In the genomic region with DNA sequence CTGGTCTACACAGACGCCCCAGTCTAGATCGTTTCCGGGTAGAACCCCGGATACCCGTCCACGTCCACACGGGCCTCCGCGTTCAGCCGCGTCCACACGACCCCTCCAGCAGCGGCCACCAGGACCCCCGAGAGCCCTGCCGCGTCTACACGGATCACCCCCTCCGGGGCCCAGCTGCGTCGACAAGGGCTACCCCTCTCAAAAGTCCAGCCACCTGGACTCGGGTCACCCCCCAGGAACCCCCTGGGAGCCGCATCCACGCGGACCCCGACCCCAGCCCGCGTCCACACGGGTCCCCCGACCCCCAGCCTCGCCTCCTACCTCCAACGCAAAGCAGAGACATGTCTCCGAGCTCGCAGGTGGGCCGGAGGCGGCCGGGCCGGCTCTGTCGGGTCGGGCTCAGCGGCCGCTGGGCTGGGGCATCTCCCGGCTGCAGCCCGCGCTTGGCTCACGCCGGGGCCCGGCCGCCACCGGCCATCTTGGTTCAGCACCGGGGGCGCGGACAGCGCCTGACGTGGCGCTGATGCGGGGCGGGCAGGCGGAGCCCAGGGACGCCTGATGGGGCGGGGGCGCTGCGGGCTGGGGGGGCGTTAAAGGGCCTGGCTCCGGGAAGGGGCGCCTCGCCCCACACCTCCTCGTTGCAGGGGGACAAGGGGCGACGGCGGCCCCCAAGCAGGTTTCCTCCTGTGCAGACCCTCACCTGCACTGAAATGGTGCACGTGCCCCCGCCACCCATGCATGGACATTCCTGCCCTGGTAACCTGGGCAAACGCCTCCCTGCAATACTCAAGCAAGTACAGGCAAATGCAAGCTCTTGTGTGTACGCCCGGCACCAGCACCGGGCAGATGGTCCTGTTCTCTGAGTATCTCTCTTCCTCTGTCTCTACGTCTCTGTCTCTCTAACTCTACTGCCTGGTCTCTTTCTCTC, we compare ENCODE assay signal across 1 cellular context.
TF ChIP-seq lines count a peak whose summit lies in the region.

TSS of gene UNC13A (minus strand) at position 498 of the 928 bp plus-strand sequence. CDS start at position 343, 155 bp downstream.

TF ChIP-seq in HepG2, 621 proteins besides CTCF, POLR2A, EP300 and RAD21 (continued from another document and continues in another):
- TF ChIP-seq, protein P1, sequence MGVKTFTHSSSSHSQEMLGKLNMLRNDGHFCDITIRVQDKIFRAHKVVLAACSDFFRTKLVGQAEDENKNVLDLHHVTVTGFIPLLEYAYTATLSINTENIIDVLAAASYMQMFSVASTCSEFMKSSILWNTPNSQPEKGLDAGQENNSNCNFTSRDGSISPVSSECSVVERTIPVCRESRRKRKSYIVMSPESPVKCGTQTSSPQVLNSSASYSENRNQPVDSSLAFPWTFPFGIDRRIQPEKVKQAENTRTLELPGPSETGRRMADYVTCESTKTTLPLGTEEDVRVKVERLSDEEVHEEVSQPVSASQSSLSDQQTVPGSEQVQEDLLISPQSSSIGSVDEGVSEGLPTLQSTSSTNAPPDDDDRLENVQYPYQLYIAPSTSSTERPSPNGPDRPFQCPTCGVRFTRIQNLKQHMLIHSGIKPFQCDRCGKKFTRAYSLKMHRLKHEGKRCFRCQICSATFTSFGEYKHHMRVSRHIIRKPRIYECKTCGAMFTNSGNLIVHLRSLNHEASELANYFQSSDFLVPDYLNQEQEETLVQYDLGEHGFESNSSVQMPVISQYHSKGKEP (CRISPR knock-in tag; IDR thresholded peaks at IDR 0.05), result peak; percentile 85; the same call in 1 of the 2 replicates
- TF ChIP-seq BRF2 (CRISPR knock-in tag; IDR thresholded peaks at IDR 0.05) (no peak), ZNF33B (CRISPR knock-in tag; IDR thresholded peaks at IDR 0.05) (peak; percentile 30; the same call in 1 of the 2 replicates), MEIS2 (CRISPR knock-in tag; IDR thresholded peaks at IDR 0.05) (peak; percentile 72; the same call in 1 of the 2 replicates), MED8 (CRISPR knock-in tag; IDR thresholded peaks at IDR 0.05; ENCODE audit: insufficient replicate concordance) (no peak), SMAD3 (CRISPR knock-in tag; IDR thresholded peaks at IDR 0.05) (0 out of 2 replicates have a peak, but pooled peaks have one; percentile 42), POGK (CRISPR knock-in tag; conservative IDR thresholded peaks at IDR 0.05) (peak; percentile 68; the same call in 1 of the 2 replicates), ZBTB2 (CRISPR knock-in tag; IDR thresholded peaks at IDR 0.05; ENCODE audit: low read depth) (no peak), HMGA1 (CRISPR knock-in tag; conservative IDR thresholded peaks at IDR 0.05) (no peak), SIN3A (IDR thresholded peaks at IDR 0.05; ENCODE audit: borderline replicate concordance, low read depth, low read length) (peak; percentile 50; the same call in 1 of the 2 replicates), PCBP2 (optimal IDR thresholded peaks at IDR 0.05; ENCODE audit: low read depth, low read length, poor library complexity, severe bottlenecking) (no peak), HHEX (CRISPR knock-in tag; IDR thresholded peaks at IDR 0.05) (no peak), PRMT3 (CRISPR knock-in tag; IDR thresholded peaks at IDR 0.05; ENCODE audit: borderline replicate concordance, low read depth) (no peak), ZNF737 (CRISPR knock-in tag; IDR thresholded peaks at IDR 0.05; ENCODE audit: borderline replicate concordance) (no peak), BORCS8-MEF2B (CRISPR knock-in tag; IDR thresholded peaks at IDR 0.05) (peak; percentile 55; the same call in 1 of the 2 replicates), ZBTB7B (CRISPR knock-in tag; IDR thresholded peaks at IDR 0.05) (no peak), PHF20 (CRISPR knock-in tag; IDR thresholded peaks at IDR 0.05) (no peak), CHD2 (IDR thresholded peaks at IDR 0.05; ENCODE audit: low read depth, low read length) (no peak), ZNF562 (CRISPR knock-in tag; IDR thresholded peaks at IDR 0.05; ENCODE audit: borderline replicate concordance) (no peak), AFF4 (CRISPR knock-in tag; IDR thresholded peaks at IDR 0.05) (no peak), STAG1 (CRISPR knock-in tag; IDR thresholded peaks at IDR 0.05) (peak; percentile 8; the same call in 1 of the 2 replicates), ZNF414 (CRISPR knock-in tag; IDR thresholded peaks at IDR 0.05) (0 out of 2 replicates have a peak, but pooled peaks have one; percentile 44), FIP1L1 (IDR thresholded peaks at IDR 0.05; ENCODE audit: borderline replicate concordance, insufficient read depth, low read depth, low read length) (no peak), FOXA1 (IDR thresholded peaks at IDR 0.05) (no peak), FOXA1 (CRISPR knock-in tag; IDR thresholded peaks at IDR 0.05) (no peak), GTF2F1 (IDR thresholded peaks at IDR 0.05; ENCODE audit: low read length) (no peak), ZNF333 (CRISPR knock-in tag; IDR thresholded peaks at IDR 0.05; ENCODE audit: borderline replicate concordance) (no peak)
- TF ChIP-seq, protein P2, sequence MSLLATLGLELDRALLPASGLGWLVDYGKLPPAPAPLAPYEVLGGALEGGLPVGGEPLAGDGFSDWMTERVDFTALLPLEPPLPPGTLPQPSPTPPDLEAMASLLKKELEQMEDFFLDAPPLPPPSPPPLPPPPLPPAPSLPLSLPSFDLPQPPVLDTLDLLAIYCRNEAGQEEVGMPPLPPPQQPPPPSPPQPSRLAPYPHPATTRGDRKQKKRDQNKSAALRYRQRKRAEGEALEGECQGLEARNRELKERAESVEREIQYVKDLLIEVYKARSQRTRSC (CRISPR knock-in tag; IDR thresholded peaks at IDR 0.05; ENCODE audit: low read depth), result no peak
- TF ChIP-seq, protein P3, sequence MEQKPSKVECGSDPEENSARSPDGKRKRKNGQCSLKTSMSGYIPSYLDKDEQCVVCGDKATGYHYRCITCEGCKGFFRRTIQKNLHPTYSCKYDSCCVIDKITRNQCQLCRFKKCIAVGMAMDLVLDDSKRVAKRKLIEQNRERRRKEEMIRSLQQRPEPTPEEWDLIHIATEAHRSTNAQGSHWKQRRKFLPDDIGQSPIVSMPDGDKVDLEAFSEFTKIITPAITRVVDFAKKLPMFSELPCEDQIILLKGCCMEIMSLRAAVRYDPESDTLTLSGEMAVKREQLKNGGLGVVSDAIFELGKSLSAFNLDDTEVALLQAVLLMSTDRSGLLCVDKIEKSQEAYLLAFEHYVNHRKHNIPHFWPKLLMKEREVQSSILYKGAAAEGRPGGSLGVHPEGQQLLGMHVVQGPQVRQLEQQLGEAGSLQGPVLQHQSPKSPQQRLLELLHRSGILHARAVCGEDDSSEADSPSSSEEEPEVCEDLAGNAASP (CRISPR knock-in tag; IDR thresholded peaks at IDR 0.05; ENCODE audit: borderline replicate concordance), result peak; percentile 59; the same call in 1 of the 2 replicates
- TF ChIP-seq, protein P4, sequence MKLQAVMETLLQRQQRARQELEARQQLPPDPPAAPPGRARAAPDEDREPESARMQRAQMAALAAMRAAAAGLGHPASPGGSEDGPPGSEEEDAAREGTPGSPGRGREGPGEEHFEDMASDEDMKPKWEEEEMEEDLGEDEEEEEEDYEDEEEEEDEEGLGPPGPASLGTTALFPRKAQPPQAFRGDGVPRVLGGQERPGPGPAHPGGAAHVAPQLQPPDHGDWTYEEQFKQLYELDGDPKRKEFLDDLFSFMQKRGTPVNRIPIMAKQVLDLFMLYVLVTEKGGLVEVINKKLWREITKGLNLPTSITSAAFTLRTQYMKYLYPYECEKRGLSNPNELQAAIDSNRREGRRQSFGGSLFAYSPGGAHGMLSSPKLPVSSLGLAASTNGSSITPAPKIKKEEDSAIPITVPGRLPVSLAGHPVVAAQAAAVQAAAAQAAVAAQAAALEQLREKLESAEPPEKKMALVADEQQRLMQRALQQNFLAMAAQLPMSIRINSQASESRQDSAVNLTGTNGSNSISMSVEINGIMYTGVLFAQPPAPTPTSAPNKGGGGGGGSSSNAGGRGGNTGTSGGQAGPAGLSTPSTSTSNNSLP (IDR thresholded peaks at IDR 0.05; ENCODE audit: low read depth, low read length), result no peak
- TF ChIP-seq, protein P5, sequence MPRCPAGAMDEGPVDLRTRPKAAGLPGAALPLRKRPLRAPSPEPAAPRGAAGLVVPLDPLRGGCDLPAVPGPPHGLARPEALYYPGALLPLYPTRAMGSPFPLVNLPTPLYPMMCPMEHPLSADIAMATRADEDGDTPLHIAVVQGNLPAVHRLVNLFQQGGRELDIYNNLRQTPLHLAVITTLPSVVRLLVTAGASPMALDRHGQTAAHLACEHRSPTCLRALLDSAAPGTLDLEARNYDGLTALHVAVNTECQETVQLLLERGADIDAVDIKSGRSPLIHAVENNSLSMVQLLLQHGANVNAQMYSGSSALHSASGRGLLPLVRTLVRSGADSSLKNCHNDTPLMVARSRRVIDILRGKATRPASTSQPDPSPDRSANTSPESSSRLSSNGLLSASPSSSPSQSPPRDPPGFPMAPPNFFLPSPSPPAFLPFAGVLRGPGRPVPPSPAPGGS (CRISPR knock-in tag; IDR thresholded peaks at IDR 0.05), result no peak
- TF ChIP-seq, protein P6, sequence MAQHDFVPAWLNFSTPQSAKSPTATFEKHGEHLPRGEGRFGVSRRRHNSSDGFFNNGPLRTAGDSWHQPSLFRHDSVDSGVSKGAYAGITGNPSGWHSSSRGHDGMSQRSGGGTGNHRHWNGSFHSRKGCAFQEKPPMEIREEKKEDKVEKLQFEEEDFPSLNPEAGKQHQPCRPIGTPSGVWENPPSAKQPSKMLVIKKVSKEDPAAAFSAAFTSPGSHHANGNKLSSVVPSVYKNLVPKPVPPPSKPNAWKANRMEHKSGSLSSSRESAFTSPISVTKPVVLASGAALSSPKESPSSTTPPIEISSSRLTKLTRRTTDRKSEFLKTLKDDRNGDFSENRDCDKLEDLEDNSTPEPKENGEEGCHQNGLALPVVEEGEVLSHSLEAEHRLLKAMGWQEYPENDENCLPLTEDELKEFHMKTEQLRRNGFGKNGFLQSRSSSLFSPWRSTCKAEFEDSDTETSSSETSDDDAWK (CRISPR knock-in tag; IDR thresholded peaks at IDR 0.05), result no peak
